1 cellular context compared by ENCODE assay signal in genomic region chr9:34451545-34451944, GRCh38.
A peak's percentile ranks its signal among the peaks of the same experiment; 100 is the strongest.
TF ChIP-seq lines count a peak whose summit lies in the region.

No MANE protein-coding gene starts in this region.

TF ChIP-seq in K562, 482 proteins besides CTCF, POLR2A, EP300 and RAD21:
- TF ChIP-seq SMARCA4 (IDR thresholded peaks at IDR 0.05) (peak; percentile 18; the same call in 1 of the 2 replicates), CBFA2T3 (IDR thresholded peaks at IDR 0.05) (peak; percentile 4; the same call in 1 of the 2 replicates), JUND (IDR thresholded peaks at IDR 0.05; ENCODE audit: borderline replicate concordance, low read depth, low read length) (peak; percentile 53; the same call in 1 of the 2 replicates), JUND (tag; IDR thresholded peaks at IDR 0.05; ENCODE audit: borderline replicate concordance, low read depth, low read length) (no peak), RBM22 (IDR thresholded peaks at IDR 0.05; ENCODE audit: low read depth, low read length, poor library complexity, severe bottlenecking) (no peak), C11orf30 (IDR thresholded peaks at IDR 0.05; ENCODE audit: low read depth) (peak; percentile 16; the same call in 1 of the 2 replicates), JUN (IDR thresholded peaks at IDR 0.05; ENCODE audit: borderline replicate concordance, low read depth, low read length) (peak; percentile 46; the same call in 1 of the 2 replicates), JUN (CRISPR knock-in tag; IDR thresholded peaks at IDR 0.05; ENCODE audit: borderline replicate concordance) (no peak), KLF10 (CRISPR knock-in tag; IDR thresholded peaks at IDR 0.05) (no peak), ATF3 (IDR thresholded peaks at IDR 0.05) (peak; percentile 52; the same call in 1 of the 2 replicates), ATF3 (CRISPR knock-in tag; conservative IDR thresholded peaks at IDR 0.05) (no peak), MAFK (IDR thresholded peaks at IDR 0.05; ENCODE audit: low read length) (0 out of 2 replicates have a peak, but pooled peaks have one; percentile 7), FOXK1 (CRISPR knock-in tag; IDR thresholded peaks at IDR 0.05; ENCODE audit: borderline replicate concordance) (no peak), ZBTB33 (CRISPR knock-in tag; IDR thresholded peaks at IDR 0.05) (no peak), NFE2 (IDR thresholded peaks at IDR 0.05; ENCODE audit: low read depth) (peak; percentile 75)
